In genomic region chr9:130982636-130983282, GRCh38 we compare ENCODE assay signal across 1 cellular context.
TF ChIP-seq lines count a peak whose summit lies in the region.

No MANE protein-coding gene starts in this region.

TF ChIP-seq in H1, 55 proteins besides CTCF, POLR2A, EP300 and RAD21:
- TF ChIP-seq POU5F1 (IDR thresholded peaks at IDR 0.05; ENCODE audit: low read depth, low read length) (no peak), BACH1 (IDR thresholded peaks at IDR 0.05; ENCODE audit: low read length) (no peak), NANOG (IDR thresholded peaks at IDR 0.05; ENCODE audit: insufficient read depth, low read depth, low read length, poor library complexity, severe bottlenecking) (no peak), CBX8 (IDR thresholded peaks at IDR 0.05; ENCODE audit: borderline replicate concordance, low read depth, low read length) (no peak), ZNF274 (IDR thresholded peaks at IDR 0.05; ENCODE audit: borderline replicate concordance, extremely low read depth, low read length) (no peak), JUN (IDR thresholded peaks at IDR 0.05; ENCODE audit: low read depth, low read length) (no peak), USF2 (IDR thresholded peaks at IDR 0.05; ENCODE audit: low read length) (no peak), MAX (IDR thresholded peaks at IDR 0.05) (no peak), SRF (IDR thresholded peaks at IDR 0.05; ENCODE audit: low read depth, low read length) (no peak), ATF2 (IDR thresholded peaks at IDR 0.05; ENCODE audit: low read length) (no peak), CREB1 (IDR thresholded peaks at IDR 0.05) (no peak), TCF12 (IDR thresholded peaks at IDR 0.05; ENCODE audit: low read depth, low read length) (no peak), EGR1 (IDR thresholded peaks at IDR 0.05; ENCODE audit: borderline replicate concordance, low read depth, low read length) (no peak), CBX5 (IDR thresholded peaks at IDR 0.05; ENCODE audit: low read depth, low read length) (no peak), KDM4A (IDR thresholded peaks at IDR 0.05; ENCODE audit: low read depth, low read length, severe bottlenecking) (no peak)
